ENCODE assay signal across 14 cellular contexts in genomic region chr2:105324732-105325131, GRCh38. TPM values are rescaled to one million over a fixed set of nuclear protein-coding genes. Genes with fewer than 3 reads are reported as not detected.
A peak's percentile ranks its signal among the peaks of the same experiment; 100 is the strongest.
DNase-seq lines count a peak whose midpoint lies in the region; ATAC-seq, FAIRE-seq and TF ChIP-seq lines count a peak whose summit lies in the region.
"Had no signal": no experiment of that assay in that cellular context is flagged by ENCODE, and none has a peak within 500 bp of the region (broad histone marks: within the 10 kb centered on the region; RNA-seq: fewer than 3 reads in every experiment).

No MANE protein-coding gene starts in this region.

- H3K27me3 ChIP-seq in Caco-2 (replicated peaks; ENCODE audit: control insufficient read depth, insufficient read depth, low read length) = no peaks in the 10 kb centered on the region
- H3K27me3 ChIP-seq in endothelial cell of umbilical vein (ENCODE audit: control insufficient read depth in 2 of 2, insufficient read depth in 2 of 2, low read length in 2 of 2) = no peaks in the 10 kb centered on the region
- H3K27me3 ChIP-seq in CD4-positive, alpha-beta T cell (ENCODE audit: control insufficient read depth, insufficient read depth, low read length) = no peaks in the 10 kb centered on the region
- H3K27me3 ChIP-seq: thyroid gland had no signal

- POLR2A ChIA-PET in Caco-2 (lab: Charles Lee) (interaction anchor here (0.7 kb wide), 1 partner anchor 9 kb away, joined by 3 read pairs; no protein-coding TSS in a partner anchor), endothelial cell of umbilical vein (lab: Charles Lee) (interaction anchor here (0.6 kb wide), 1 partner anchor 193 kb away, joined by 3 read pairs; no protein-coding TSS in a partner anchor)
- POLR2A ChIA-PET in CD4-positive, alpha-beta T cell (lab: Charles Lee) = no interaction called here

- peak overlapping the region; percentile 55 for H3K9ac ChIP-seq in endothelial cell of umbilical vein (replicated peaks; ENCODE audit: extremely low read depth, insufficient read depth, low read length)

- peaks cover 24% of the 10 kb centered on the region for H3K4me1 Mint-ChIP-seq in Caco-2 (ENCODE audit: low read depth, unreplicated experiment)
- H3K4me1 Mint-ChIP-seq in osteocyte (ENCODE audit: unreplicated experiment) = peaks cover 32% of the 10 kb centered on the region
- H3K4me1 Mint-ChIP-seq in CD4-positive, alpha-beta T cell (ENCODE audit: low read depth) = peaks cover 74% of the 10 kb centered on the region

- TF ChIP-seq CTCF in Caco-2 (IDR thresholded peaks at IDR 0.05; ENCODE audit: insufficient read depth in 1 of 2, low read depth in 1 of 2, low read length in 1 of 2, severe bottlenecking in 1 of 2, unreplicated experiment in 1 of 2) (no peak), endothelial cell of umbilical vein (IDR thresholded peaks at IDR 0.05; ENCODE audit: extremely low read depth in 1 of 2, insufficient read depth in 1 of 2, low read depth in 1 of 2, low read length in 2 of 2) (no peak), osteocyte (IDR thresholded peaks at IDR 0.05) (no peak)
- no peak for TF ChIP-seq CTCF in CD4-positive, alpha-beta T cell (IDR thresholded peaks at IDR 0.05)

- H3K9me3 ChIP-seq in Caco-2 (no peaks in the 10 kb centered on the region), endothelial cell of umbilical vein (replicated peaks; ENCODE audit: control insufficient read depth, insufficient read depth, low read length) (no peaks in the 10 kb centered on the region)
- H3K9me3 ChIP-seq in CD4-positive, alpha-beta T cell (ENCODE audit: control insufficient read depth, low read length) = no peaks in the 10 kb centered on the region
- H3K9me3 ChIP-seq: thyroid gland had no signal

- BruUV-seq in Caco-2 (replicated peaks; lab: Mats Ljungman, UMichigan) (no TSS peak), endothelial cell of umbilical vein (replicated peaks; lab: Mats Ljungman, UMichigan) (no TSS peak)

- H3K4me1 ChIP-seq in Caco-2 = 0 out of 2 replicates have a peak, but pooled peaks cover 8% of the 10 kb centered on the region
- peaks cover 49% of the 10 kb centered on the region for H3K4me1 ChIP-seq in endothelial cell of umbilical vein (ENCODE audit: control insufficient read depth, extremely low read depth, insufficient read depth, low read length)

- H3K9me1 ChIP-seq in endothelial cell of umbilical vein (replicated peaks; ENCODE audit: control insufficient read depth, extremely low read depth, insufficient read depth, low read length) = no peaks in the 10 kb centered on the region

- H3K4me3 ChIP-seq in Caco-2 (ENCODE audit: low read depth, low read length) (no peak overlapping the region), endothelial cell of umbilical vein (replicated peaks in 1 of 3; ENCODE audit: insufficient read depth in 1 of 3, low read depth in 1 of 3, low read length in 3 of 3) (no peak overlapping the region)
- H3K4me3 ChIP-seq: PC-9, thyroid gland had no signal

- FAIRE-seq in RCC 7860 (lab: Jason Lieb, UNC) (no peak), endothelial cell of umbilical vein (lab: Jason Lieb, UNC) (no peak)

- peak overlapping the region; percentile 87 for H3K27ac ChIP-seq in endothelial cell of umbilical vein (ENCODE audit: insufficient read depth, low read depth, low read length)
- H3K27ac ChIP-seq in CD4-positive, alpha-beta T cell (ENCODE audit: low read depth, low read length) = no peak overlapping the region
- H3K27ac ChIP-seq: PC-9 had no signal

- peak; percentile 43 for TF ChIP-seq POLR2A in endothelial cell of umbilical vein (IDR thresholded peaks at IDR 0.05; ENCODE audit: low read depth, low read length)

- DNase-seq in Caco-2 (peak in 1 of 2 experiments; percentile 12), RCC 7860 (ENCODE audit: low spot score) (peak; percentile 61), endothelial cell of umbilical vein (ENCODE audit: low read depth, low spot score) (peak; percentile 40), osteocyte (ENCODE audit: extremely low spot score, unreplicated experiment) (no peak)
- no peak for DNase-seq in stimulated activated CD4-positive, alpha-beta T cell treated with anti-CD3 and anti-CD28 coated beads, Interleukin-15, amount 100 ng/mL, for 24 hours
- DNase-seq in CD4-positive, alpha-beta T cell = no peak
- DNase-seq: activated B cell treated with CpG ODN at 0.5 μM for 24 hours; DMS153; PC-9; stimulated activated CD4-positive, alpha-beta T cell treated with anti-CD3 and anti-CD28 coated beads, Interleukin-4, amount 100 ng/mL, for 1 hour; thyroid gland had no signal

- ATAC-seq in HG02870 (IDR thresholded peaks at IDR 0.05; ENCODE audit: unreplicated experiment) (no peak), GM19455 (IDR thresholded peaks at IDR 0.05; ENCODE audit: unreplicated experiment) (no peak)
- ATAC-seq in CD4-positive, alpha-beta T cell (ENCODE audit: poor library complexity) = no peak

- no peaks in the 10 kb centered on the region for H3K9me3 Mint-ChIP-seq in Caco-2 (ENCODE audit: unreplicated experiment)
- H3K9me3 Mint-ChIP-seq in osteocyte (ENCODE audit: unreplicated experiment) = no peaks in the 10 kb centered on the region
- H3K9me3 Mint-ChIP-seq in CD4-positive, alpha-beta T cell = no peaks in the 10 kb centered on the region
- H3K9me3 Mint-ChIP-seq: activated B cell treated with CpG ODN at 0.5 μM for 24 hours; activated naive CD4-positive, alpha-beta T cell treated with anti-CD3 and anti-CD28 coated beads, Interleukin-2, amount 50 U/mL, for 24 hours had no signal

- H3K27me3 Mint-ChIP-seq in Caco-2 (ENCODE audit: insufficient read depth, unreplicated experiment) (no peaks in the 10 kb centered on the region), osteocyte (ENCODE audit: unreplicated experiment) (no peaks in the 10 kb centered on the region)
- no peaks in the 10 kb centered on the region for H3K27me3 Mint-ChIP-seq in CD4-positive, alpha-beta T cell
- H3K27me3 Mint-ChIP-seq: activated B cell treated with CpG ODN at 0.5 μM for 24 hours; activated naive CD4-positive, alpha-beta T cell treated with anti-CD3 and anti-CD28 coated beads, Interleukin-2, amount 50 U/mL, for 24 hours had no signal

- H3K79me2 ChIP-seq in endothelial cell of umbilical vein (ENCODE audit: control insufficient read depth, insufficient read depth, low read length) = peaks cover 71% of the 10 kb centered on the region

- CTCF ChIA-PET in Caco-2 (lab: Charles Lee) (no interaction called here), endothelial cell of umbilical vein (lab: Charles Lee) (interaction anchor here (0.8 to 1.4 kb wide), 7 partner anchors 15 to 89 kb away, joined by 3 to 6 read pairs (median 5); no protein-coding TSS in a partner anchor)
- CTCF ChIA-PET in CD4-positive, alpha-beta T cell (lab: Charles Lee) = no interaction called here

- intact Hi-C loops in Caco-2 (cut with micrococcal nuclease; ENCODE audit: unreplicated experiment) = no loop called here
- intact Hi-C loops in endothelial cell of umbilical vein (cut with micrococcal nuclease) = loop anchor here (1.0 to 10.0 kb wide), 4 partner anchors 30 to 870 kb away; partner anchors contain the start of gene UXS1
- intact Hi-C loops in CD4-positive, alpha-beta T cell (cut with DNase I, micrococcal nuclease) = loop anchor here in 1 of 2 experiments (10.0 kb wide), 1 partner anchor 870 kb away; the partner anchor contains the start of gene UXS1

- dilution Hi-C loops in endothelial cell of umbilical vein (cut with MboI; ENCODE audit: extremely low pct_ligation_motif_present, low sequenced_read_pairs) = no loop called here

- peak overlapping the region; percentile 37 for H3K4me3 Mint-ChIP-seq in Caco-2 (ENCODE audit: unreplicated experiment)
- H3K4me3 Mint-ChIP-seq in osteocyte (ENCODE audit: unreplicated experiment) = no peak overlapping the region
- H3K4me3 Mint-ChIP-seq in CD4-positive, alpha-beta T cell = no peak overlapping the region
- H3K4me3 Mint-ChIP-seq: activated B cell treated with CpG ODN at 0.5 μM for 24 hours; activated naive CD4-positive, alpha-beta T cell treated with anti-CD3 and anti-CD28 coated beads, Interleukin-2, amount 50 U/mL, for 24 hours had no signal

- no peaks in the 10 kb centered on the region for H4K20me1 ChIP-seq in endothelial cell of umbilical vein (replicated peaks; ENCODE audit: control insufficient read depth, extremely low read depth, insufficient read depth, low read length)

- peak overlapping the region; percentile 69 for H3K27ac Mint-ChIP-seq in Caco-2 (ENCODE audit: unreplicated experiment)
- peak overlapping the region; percentile 51 for H3K27ac Mint-ChIP-seq in osteocyte (ENCODE audit: unreplicated experiment)
- no peak overlapping the region for H3K27ac Mint-ChIP-seq in CD4-positive, alpha-beta T cell
- H3K27ac Mint-ChIP-seq: activated B cell treated with CpG ODN at 0.5 μM for 24 hours had no signal

- H2AFZ ChIP-seq in endothelial cell of umbilical vein (ENCODE audit: low read depth, low read length) = no peak overlapping the region
- H2AFZ ChIP-seq: PC-9 had no signal

- H3K36me3 Mint-ChIP-seq in Caco-2 (ENCODE audit: insufficient read depth, unreplicated experiment) (no peaks in the 10 kb centered on the region), osteocyte (ENCODE audit: unreplicated experiment) (no peaks in the 10 kb centered on the region)
- H3K36me3 Mint-ChIP-seq in CD4-positive, alpha-beta T cell (ENCODE audit: low read depth) = peaks cover 39% of the 10 kb centered on the region
- H3K36me3 Mint-ChIP-seq: activated naive CD4-positive, alpha-beta T cell treated with anti-CD3 and anti-CD28 coated beads, Interleukin-2, amount 50 U/mL, for 24 hours had no signal

- no peaks in the 10 kb centered on the region for H3K36me3 ChIP-seq in Caco-2 (ENCODE audit: control insufficient read depth, insufficient read depth, low read length)
- no peaks in the 10 kb centered on the region for H3K36me3 ChIP-seq in endothelial cell of umbilical vein (ENCODE audit: control insufficient read depth in 2 of 2, extremely low read depth in 1 of 2, insufficient read depth in 2 of 2, low read length in 2 of 2)
- H3K36me3 ChIP-seq: thyroid gland had no signal

- peak overlapping the region; percentile 38 for H3K4me2 ChIP-seq in endothelial cell of umbilical vein (ENCODE audit: insufficient read depth, low read length)
- H3K4me2 ChIP-seq: PC-9 had no signal

RNA-seq across cellular contexts. Expression of gene TGFBRAP1, which starts 4.8 kb away (rescaled TPM):
- total RNA-seq in Caco-2 (2022) (25.7 and 26.0 TPM in 2 replicates), endothelial cell of umbilical vein (34.9 and 37.6 TPM in 2 replicates), osteocyte (17.9 and 21.2 TPM in 2 replicates)
- polyA plus RNA-seq in endothelial cell of umbilical vein = 22.3 and 25.4 TPM in 2 replicates
- polyA plus RNA-seq in endothelial cell of umbilical vein (2011; cell fraction: cytosol; rRNA removed) = 17.7 and 18.3 TPM in 2 replicates
- 22.6 and 26.4 TPM in 2 replicates for polyA plus RNA-seq in endothelial cell of umbilical vein (2011; cell fraction: nucleus; rRNA removed)
- polyA plus RNA-seq in endothelial cell of umbilical vein (2012) = 27.0 and 29.0 TPM in 2 replicates
- 41.6 and 43.9 TPM in 2 replicates for polyA minus RNA-seq in endothelial cell of umbilical vein
- 15.0 TPM for polyA minus RNA-seq in endothelial cell of umbilical vein (2011; cell fraction: cytosol; rRNA and poly(A)+ RNA removed)
- polyA minus RNA-seq in endothelial cell of umbilical vein (2011; cell fraction: nucleus; rRNA and poly(A)+ RNA removed) = 24.8 and 27.1 TPM in 2 replicates
- total RNA-seq in CD4-positive, alpha-beta T cell = 10 to 100 TPM; 14.9 to 16.6 TPM

RNA-seq across cellular contexts. Expression of gene C2orf49, which starts 12.6 kb away (rescaled TPM):
- total RNA-seq in Caco-2 (2022) = 21.1 and 24.8 TPM in 2 replicates
- total RNA-seq in endothelial cell of umbilical vein = 15.0 and 16.0 TPM in 2 replicates
- 3.6 and 4.6 TPM in 2 replicates for polyA plus RNA-seq in endothelial cell of umbilical vein
- polyA plus RNA-seq in endothelial cell of umbilical vein (2011; cell fraction: cytosol; rRNA removed) = 6.9 and 8.1 TPM in 2 replicates
- polyA plus RNA-seq in endothelial cell of umbilical vein (2011; cell fraction: nucleus; rRNA removed) = 4.5 and 8.9 TPM in 2 replicates
- polyA plus RNA-seq in endothelial cell of umbilical vein (2012) = 13.9 and 19.0 TPM in 2 replicates
- polyA minus RNA-seq in endothelial cell of umbilical vein = 3.9 and 4.4 TPM in 2 replicates
- 7.0 TPM for polyA minus RNA-seq in endothelial cell of umbilical vein (2011; cell fraction: cytosol; rRNA and poly(A)+ RNA removed)
- polyA minus RNA-seq in endothelial cell of umbilical vein (2011; cell fraction: nucleus; rRNA and poly(A)+ RNA removed) = 4.2 and 6.7 TPM in 2 replicates
- total RNA-seq in osteocyte = 19.3 and 20.7 TPM in 2 replicates
- 10 to 100 TPM; 28.8 to 29.4 TPM for total RNA-seq in CD4-positive, alpha-beta T cell

Comparison
In these comparisons a context has a peak if more than half of its experiments do, and no peak if none do; other contexts are left out.
1. DNase-seq: peak in RCC 7860 (single experiment) and endothelial cell of umbilical vein (single experiment); none in osteocyte (single experiment), stimulated activated CD4-positive, alpha-beta T cell treated with anti-CD3 and anti-CD28 coated beads, Interleukin-15, amount 100 ng/mL, for 24 hours (single experiment) and CD4-positive, alpha-beta T cell (0 of 10).